Comparison of ENCODE assay signal across 14 cellular contexts in the genomic region with DNA sequence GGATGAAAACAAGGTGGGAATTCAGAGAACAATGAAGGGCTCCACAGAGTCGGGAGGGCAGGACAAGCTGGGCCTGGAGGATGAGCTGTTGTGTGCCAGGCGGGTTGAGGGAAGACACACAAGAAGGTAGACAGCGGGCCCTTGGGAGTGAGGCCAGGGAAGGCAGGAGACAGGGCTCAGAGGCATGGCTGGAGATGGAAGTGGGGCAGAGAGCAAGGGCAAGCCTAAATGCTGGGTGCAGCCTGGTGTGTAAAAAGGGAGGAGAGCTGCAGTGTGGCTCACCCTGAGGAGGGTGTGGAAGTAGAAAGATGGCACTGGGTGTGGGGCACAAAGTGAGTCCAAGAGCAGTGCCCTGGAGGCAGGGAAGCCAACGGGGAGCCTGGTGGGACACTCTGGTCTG.
A peak's percentile ranks its signal among the peaks of the same experiment; 100 is the strongest.
DNase-seq lines count a peak whose midpoint lies in the region; ATAC-seq and TF ChIP-seq lines count a peak whose summit lies in the region.
"Had no signal": no experiment of that assay in that cellular context is flagged by ENCODE, and none has a peak within 500 bp of the region (broad histone marks: within the 10 kb centered on the region; RNA-seq: fewer than 3 reads in every experiment).

No MANE protein-coding gene starts in this region.

- H3K36me3 ChIP-seq in GM23248 (ENCODE audit: low read depth), result no peaks in the 10 kb centered on the region
- peaks cover 2 to 10% of the 10 kb centered on the region in 2 donors for H3K36me3 ChIP-seq in esophagus (ENCODE audit: control insufficient read depth in 2 of 2, insufficient read depth in 2 of 2, low read length in 1 of 2)
- H3K36me3 ChIP-seq in psoas muscle (ENCODE audit: insufficient read depth in 1 of 2, low read depth in 1 of 2), result peaks cover 0 to 19% of the 10 kb centered on the region in 2 donors
- H3K36me3 ChIP-seq: pancreas had no signal

- H3F3A ChIP-seq in GM23248 (ENCODE audit: insufficient read depth), result peaks cover 8% of the 10 kb centered on the region; the same call in 1 of the 2 replicates

- peaks cover 9% of the 10 kb centered on the region for H3K4me1 Mint-ChIP-seq in activated T-helper 17 cell treated with anti-CD3 and anti-CD28 coated beads, Interleukin-2, amount 50 U/mL, for 72 hours

- no peaks in the 10 kb centered on the region for H4K20me1 ChIP-seq in GM23248 (ENCODE audit: insufficient read depth)

- TF ChIP-seq CTCF in psoas muscle (IDR thresholded peaks at IDR 0.05), result no peak

- DNase-seq in GM23248 (no peak), posterior vena cava (ENCODE audit: low spot score) (peak; percentile 35), OCI-M1 (lab: John Stamatoyannopoulos, UW) (no peak), psoas muscle (no peak)
- DNase-seq: activated gamma-delta T cell; effector memory CD8-positive, alpha-beta T cell; GF-D8; NCI-H1694 treated with DMSO at 0.1 percent for 48 hours; NCI-H510A; pancreas had no signal

- H3K9ac ChIP-seq in GM23248, result peak overlapping the region; percentile 22; the same call in 1 of the 2 replicates

- H3K27me3 ChIP-seq in GM23248 (replicated peaks; ENCODE audit: insufficient read depth) (no peaks in the 10 kb centered on the region), esophagus (ENCODE audit: control insufficient read depth in 1 of 2, insufficient read depth in 2 of 2, low read length in 2 of 2) (no peaks in the 10 kb centered on the region), psoas muscle (ENCODE audit: insufficient read depth in 3 of 3, low read length in 2 of 3) (no peaks in the 10 kb centered on the region)
- H3K27me3 ChIP-seq: pancreas had no signal

- intact Hi-C loops in posterior vena cava (cut with DNase I), result no loop called here
- intact Hi-C loops in psoas muscle (cut with DNase I), result no loop called here

- H3K9me3 Mint-ChIP-seq in activated T-helper 17 cell treated with anti-CD3 and anti-CD28 coated beads, Interleukin-2, amount 50 U/mL, for 72 hours, result no peaks in the 10 kb centered on the region
- H3K9me3 Mint-ChIP-seq: effector memory CD8-positive, alpha-beta T cell had no signal

- H3K27ac ChIP-seq in GM23248, result peak overlapping the region; percentile 25; the same call in 1 of the 2 replicates
- peak overlapping the region; percentile 69 to 86 for H3K27ac ChIP-seq in esophagus (ENCODE audit: low read depth in 2 of 2, low read length in 1 of 2)
- H3K27ac ChIP-seq in psoas muscle, result no peak overlapping the region
- H3K27ac ChIP-seq: pancreas had no signal

- no peaks in the 10 kb centered on the region for H3K27me3 Mint-ChIP-seq in activated T-helper 17 cell treated with anti-CD3 and anti-CD28 coated beads, Interleukin-2, amount 50 U/mL, for 72 hours
- H3K27me3 Mint-ChIP-seq: effector memory CD8-positive, alpha-beta T cell had no signal

- peaks cover 39% of the 10 kb centered on the region for H3K36me3 Mint-ChIP-seq in activated T-helper 17 cell treated with anti-CD3 and anti-CD28 coated beads, Interleukin-2, amount 50 U/mL, for 72 hours (ENCODE audit: low read depth)

- peaks cover 11% of the 10 kb centered on the region for H3K4me1 ChIP-seq in GM23248 (ENCODE audit: insufficient read depth)
- peaks cover 11 to 27% of the 10 kb centered on the region in 2 donors for H3K4me1 ChIP-seq in esophagus (ENCODE audit: control insufficient read depth in 2 of 2, insufficient read depth in 2 of 2, low read length in 1 of 2)
- no peaks in the 10 kb centered on the region for H3K4me1 ChIP-seq in psoas muscle
- H3K4me1 ChIP-seq: pancreas had no signal

- peak overlapping the region; percentile 73 for H3K27ac Mint-ChIP-seq in activated T-helper 17 cell treated with anti-CD3 and anti-CD28 coated beads, Interleukin-2, amount 50 U/mL, for 72 hours
- H3K27ac Mint-ChIP-seq: effector memory CD8-positive, alpha-beta T cell had no signal

- H3K4me2 ChIP-seq in GM23248 (ENCODE audit: unreplicated experiment), result peak overlapping the region; percentile 18

- ATAC-seq in activated T-helper 17 cell treated with anti-CD3 and anti-CD28 coated beads, Interleukin-2, amount 50 U/mL, for 72 hours (replicated peaks), result no peak
- ATAC-seq in HG03342 (IDR thresholded peaks at IDR 0.05; ENCODE audit: unreplicated experiment), result no peak
- ATAC-seq in psoas muscle, result no peak
- no peak for ATAC-seq in activated CD4-positive, CD25-positive, alpha-beta regulatory T cell treated with anti-CD3 and anti-CD28 coated beads, Interleukin-2, amount 50 U/mL, for 24 hours
- ATAC-seq: effector memory CD8-positive, alpha-beta T cell had no signal

- H3K9me2 ChIP-seq in GM23248 (ENCODE audit: insufficient read depth), result no peaks in the 10 kb centered on the region

- H3K4me3 ChIP-seq in GM23248, result no peak overlapping the region
- H3K4me3 ChIP-seq in esophagus (ENCODE audit: low read depth in 1 of 2, low read length in 2 of 2), result no peak overlapping the region
- H3K4me3 ChIP-seq in psoas muscle, result no peak overlapping the region
- H3K4me3 ChIP-seq: pancreas had no signal

- in situ Hi-C loops in GM23248 (cut with MboI), result no loop called here

- H3K9me3 ChIP-seq in GM23248 (ENCODE audit: low read depth) (no peaks in the 10 kb centered on the region), esophagus (ENCODE audit: control insufficient read depth in 2 of 2, insufficient read depth in 1 of 2, low read depth in 1 of 2, low read length in 1 of 2) (no peaks in the 10 kb centered on the region), psoas muscle (no peaks in the 10 kb centered on the region)
- H3K9me3 ChIP-seq: pancreas had no signal

- no peak overlapping the region for H3K4me3 Mint-ChIP-seq in activated T-helper 17 cell treated with anti-CD3 and anti-CD28 coated beads, Interleukin-2, amount 50 U/mL, for 72 hours
- H3K4me3 Mint-ChIP-seq: effector memory CD8-positive, alpha-beta T cell had no signal

- H2AFZ ChIP-seq in GM23248, result peak overlapping the region; percentile 42; the same call in 1 of the 2 replicates

- 50 to 54% methylated on average over 4 of the region's 4 CpGs for WGBS in GM23248 (ENCODE audit: low coverage in 1 of 2, low lambda C conversion rate in 2 of 2, missing lambda C conversion rate in 2 of 2), 2 experiments
- WGBS in esophagus, 2 donors, result 55 to 64% methylated on average over 4 of the region's 4 CpGs
- WGBS in psoas muscle, 3 donors, result 73 to 81% (median 75%) methylated on average over 4 of the region's 4 CpGs

- H3K79me2 ChIP-seq in GM23248 (ENCODE audit: insufficient read depth), result no peaks in the 10 kb centered on the region
